ENCODE assay signal across 21 cellular contexts in genomic region chr2:160042054-160042453, GRCh38. TPM values are rescaled to one million over a fixed set of nuclear protein-coding genes. Genes with fewer than 3 reads are reported as not detected.
DNase-seq lines count a peak whose midpoint lies in the region; ATAC-seq lines count a peak whose summit lies in the region.
"Had no signal": no experiment of that assay in that cellular context is flagged by ENCODE, and none has a peak within 500 bp of the region (broad histone marks: within the 10 kb centered on the region; RNA-seq: fewer than 3 reads in every experiment).

No MANE protein-coding gene starts in this region.

- peak; percentile 91 to 94 for ATAC-seq in activated naive CD4-positive, alpha-beta T cell treated with anti-CD3 and anti-CD28 coated beads, Interleukin-2, amount 50 U/mL, for 72 hours
- ATAC-seq in HG03520 (IDR thresholded peaks at IDR 0.05; ENCODE audit: unreplicated experiment), result no peak
- ATAC-seq: activated CD8-positive, alpha-beta memory T cell treated with anti-CD3 and anti-CD28 coated beads, Interleukin-2, amount 10 ng/mL, durations not matched to agents 7 days and 5 days; body of pancreas; right cardiac atrium had no signal

- no peaks in the 10 kb centered on the region for H3K9me3 Mint-ChIP-seq in activated naive CD4-positive, alpha-beta T cell treated with anti-CD3 and anti-CD28 coated beads, Interleukin-2, amount 50 U/mL, for 72 hours
- H3K9me3 Mint-ChIP-seq: T-helper 1 cell treated with Interleukin-12 subunit alpha and Interleukin-12 subunit beta and Interleukin-4 antibody, amounts not matched to agents 30 μg/mL and 1 μg/mL, for 36 hours had no signal

- no peaks in the 10 kb centered on the region for H3K36me3 Mint-ChIP-seq in activated naive CD4-positive, alpha-beta T cell treated with anti-CD3 and anti-CD28 coated beads, Interleukin-2, amount 50 U/mL, for 72 hours
- H3K36me3 Mint-ChIP-seq: activated CD8-positive, alpha-beta memory T cell treated with anti-CD3 and anti-CD28 coated beads, Interleukin-2, amount 10 ng/mL, durations not matched to agents 7 days and 5 days; naive B cell had no signal

- intact Hi-C loops in posterior vena cava (cut with DNase I), result no loop called here

- peak; percentile 21 to 31 for DNase-seq in activated CD4-positive, alpha-beta T cell treated with anti-CD3 and anti-CD28 coated beads for 24 hours (ENCODE audit: low read depth in 2 of 2)
- no peak for DNase-seq in activated CD4-positive, alpha-beta T cell treated with anti-CD3 and anti-CD28 coated beads, Interleukin-2, amount 50 U/mL, for 1 hour
- DNase-seq in ELR (ENCODE audit: low read depth), result peak; percentile 21
- peak in 1 of 2 donors; percentile 16 for DNase-seq in activated naive CD4-positive, alpha-beta T cell treated with anti-CD3 and anti-CD28 coated beads, Interleukin-2, amount 50 U/mL, for 72 hours (ENCODE audit: low spot score in 2 of 2)
- peak; percentile 74 for DNase-seq in stimulated activated CD4-positive, alpha-beta T cell treated with anti-CD3 and anti-CD28 coated beads, Interleukin-1b, Interleukin-23, amount 100 ng/mL, for 48 hours
- no peak for DNase-seq in posterior vena cava (ENCODE audit: low spot score)
- no peak for DNase-seq in DMS 273 treated with DMSO at 0.1 percent for 48 hours (lab: John Stamatoyannopoulos, UW)
- DNase-seq: activated CD8-positive, alpha-beta memory T cell treated with anti-CD3 and anti-CD28 coated beads, Interleukin-2, amount 10 ng/mL, durations not matched to agents 7 days and 5 days; BE2C; body of pancreas; H7; mesendoderm; naive B cell; NCI-H1048; NCI-H1930; NCI-H226; PC-9; right cardiac atrium had no signal

- H3K27ac Mint-ChIP-seq in activated naive CD4-positive, alpha-beta T cell treated with anti-CD3 and anti-CD28 coated beads, Interleukin-2, amount 50 U/mL, for 72 hours, result no peak overlapping the region
- H3K27ac Mint-ChIP-seq: activated CD8-positive, alpha-beta memory T cell treated with anti-CD3 and anti-CD28 coated beads, Interleukin-2, amount 10 ng/mL, durations not matched to agents 7 days and 5 days; naive B cell; T-helper 1 cell treated with Interleukin-12 subunit alpha and Interleukin-12 subunit beta and Interleukin-4 antibody, amounts not matched to agents 30 μg/mL and 1 μg/mL, for 36 hours had no signal

RNA-seq across cellular contexts. Expression of gene PLA2R1, which starts 20.4 kb away (rescaled TPM):
- total RNA-seq in activated naive CD4-positive, alpha-beta T cell treated with anti-CD3 and anti-CD28 coated beads, Interleukin-2, amount 50 U/mL, for 72 hours, result not detected
- total RNA-seq in posterior vena cava, result 10 to 100 TPM; 11.7 to 13.9 TPM
- total RNA-seq: activated CD8-positive, alpha-beta memory T cell treated with anti-CD3 and anti-CD28 coated beads, Interleukin-2, amount 10 ng/mL, durations not matched to agents 7 days and 5 days; SK-MEL-5 had no signal

Comparison
In these comparisons a context has a peak if more than half of its experiments do, and no peak if none do; other contexts are left out.
1. DNase-seq: peak in activated CD4-positive, alpha-beta T cell treated with anti-CD3 and anti-CD28 coated beads for 24 hours (2 of 2), ELR (single experiment) and stimulated activated CD4-positive, alpha-beta T cell treated with anti-CD3 and anti-CD28 coated beads, Interleukin-1b, Interleukin-23, amount 100 ng/mL, for 48 hours (single experiment); none in activated CD4-positive, alpha-beta T cell treated with anti-CD3 and anti-CD28 coated beads, Interleukin-2, amount 50 U/mL, for 1 hour (single experiment), posterior vena cava (single experiment) and DMS 273 treated with DMSO at 0.1 percent for 48 hours (single experiment).
2. RNA of gene PLA2R1, which starts 20.4 kb away (total RNA-seq): 11.7 to 13.9 TPM in posterior vena cava; not detected in activated naive CD4-positive, alpha-beta T cell treated with anti-CD3 and anti-CD28 coated beads, Interleukin-2, amount 50 U/mL, for 72 hours; every median in the first group is over 10 times any median in the second.